36 cellular contexts compared by ENCODE assay signal in genomic region chr4:79034544-79034943, GRCh38.
"Had no signal": no experiment of that assay in that cellular context is flagged by ENCODE, and none has a peak within 500 bp of the region (broad histone marks: within the 10 kb centered on the region; RNA-seq: fewer than 3 reads in every experiment).

No MANE protein-coding gene starts in this region.

- H3K27me3 ChIP-seq: MG63 had no signal

- DNase-seq: Karpas-422, Kasumi-1, MG63, MM.1S, MV-4-11, NCI-H1048, NCI-H1092, NCI-H1092 treated with DMSO at 0.1 percent for 48 hours, NCI-H1105, NCI-H1105 treated with DMSO at 0.1 percent for 48 hours, NCI-H1417, NCI-H1417 treated with DMSO at 0.1 percent for 48 hours, NCI-H1436, NCI-H1436 treated with DMSO at 0.1 percent for 48 hours, NCI-H146, NCI-H1694, NCI-H1694 treated with DMSO at 0.1 percent for 48 hours, NCI-H187, NCI-H187 treated with DMSO at 0.1 percent for 48 hours, NCI-H1930, NCI-H2029, NCI-H2029 treated with DMSO at 0.1 percent for 48 hours, NCI-H2081, NCI-H2081 treated with DMSO at 0.1 percent for 48 hours, NCI-H2107, NCI-H2171, NCI-H2171 treated with DMSO at 0.1 percent for 48 hours, NCI-H2227 treated with DMSO at 0.1 percent for 48 hours, NCI-H226, NCI-H345, NCI-H446, NCI-H446 treated with DMSO at 0.1 percent for 48 hours, NCI-H510A, NCI-H510A treated with DMSO at 0.1 percent for 48 hours, NCI-H524, NCI-H524 treated with DMSO at 0.1 percent for 48 hours had no signal

- H3K36me3 ChIP-seq: MG63 had no signal

- H3K4me3 ChIP-seq: MG63 had no signal

- H3K9me3 ChIP-seq: MG63 had no signal
